ENCODE assay signal across 8 cellular contexts in genomic region chr17:30095507-30096244, GRCh38. TPM values are rescaled to one million over a fixed set of nuclear protein-coding genes. Genes with fewer than 3 reads are reported as not detected.
A peak's percentile ranks its signal among the peaks of the same experiment; 100 is the strongest.
DNase-seq lines count a peak whose midpoint lies in the region; ATAC-seq, FAIRE-seq and TF ChIP-seq lines count a peak whose summit lies in the region.

No MANE protein-coding gene starts in this region.

- DNase-seq in heart left ventricle (no peak), Right ventricle myocardium superior (no peak), NB4 (ENCODE audit: low read depth) (peak; percentile 77), astrocyte (ENCODE audit: low read depth) (peak; percentile 76), keratinocyte (ENCODE audit: low read depth, low spot score) (no peak), cerebellar nuclear complex (lab: John Stamatoyannopoulos, UW) (no peak)

- 41 to 45% (median 43%) methylated on average over 4 of the region's 4 CpGs for WGBS in heart left ventricle, 4 donors

- no peaks in the 10 kb centered on the region for H3K36me3 ChIP-seq in heart left ventricle
- H3K36me3 ChIP-seq in astrocyte (ENCODE audit: insufficient read depth, low read length): no peaks in the 10 kb centered on the region
- no peaks in the 10 kb centered on the region for H3K36me3 ChIP-seq in keratinocyte (ENCODE audit: control insufficient read depth in 2 of 2, extremely low read depth in 1 of 2, insufficient read depth in 2 of 2, low read length in 2 of 2)

- H3K27ac ChIP-seq in heart left ventricle: peak overlapping the region in 1 of 12 donors; percentile 30
- H3K27ac ChIP-seq in astrocyte (ENCODE audit: low read depth, low read length): peak overlapping the region; percentile 19
- no peak overlapping the region for H3K27ac ChIP-seq in keratinocyte (ENCODE audit: control insufficient read depth, insufficient read depth, low read length)

- peaks cover 8% of the 10 kb centered on the region for H3K27me3 Mint-ChIP-seq in astrocyte (ENCODE audit: low read depth, unreplicated experiment)

- ATAC-seq in heart left ventricle (peak in 3 of 4 donors; percentile 52 to 71 (median 60)), Right ventricle myocardium superior (ENCODE audit: poor library complexity) (no peak), GM18867 (IDR thresholded peaks at IDR 0.05; ENCODE audit: unreplicated experiment) (no peak), HG02798 (IDR thresholded peaks at IDR 0.05; ENCODE audit: poor library complexity, unreplicated experiment) (no peak)

- H3K9me1 ChIP-seq in keratinocyte (ENCODE audit: control insufficient read depth, extremely low read depth, insufficient read depth, low read length): no peaks in the 10 kb centered on the region

- H3K4me3 Mint-ChIP-seq in astrocyte (ENCODE audit: unreplicated experiment): no peak overlapping the region

- intact Hi-C loops in heart left ventricle (cut with DNase I): loop anchor here in 6 of 10 donors (10.0 kb wide), 5 partner anchors 61 to 521 kb away; partner anchors contain the start of gene GIT1 (in 2 of the 6)
- intact Hi-C loops in Right ventricle myocardium superior (cut with DNase I): no loop called here

- no peaks in the 10 kb centered on the region for H3K9me3 ChIP-seq in heart left ventricle
- no peaks in the 10 kb centered on the region for H3K9me3 ChIP-seq in astrocyte (ENCODE audit: insufficient read depth, low read depth, low read length)
- H3K9me3 ChIP-seq in keratinocyte (ENCODE audit: control insufficient read depth, low read depth, low read length): no peaks in the 10 kb centered on the region

- H3K4me3 ChIP-seq in heart left ventricle: no peak overlapping the region
- H3K4me3 ChIP-seq in NB4 (ENCODE audit: low read depth, low read length): no peak overlapping the region
- no peak overlapping the region for H3K4me3 ChIP-seq in astrocyte (ENCODE audit: insufficient read depth, low read depth, low read length)
- H3K4me3 ChIP-seq in keratinocyte (ENCODE audit: control insufficient read depth in 2 of 3, extremely low read depth in 1 of 3, insufficient read depth in 2 of 3, low read depth in 1 of 3, low read length in 3 of 3): no peak overlapping the region

- H3K9ac ChIP-seq in astrocyte (ENCODE audit: low read length) (no peak overlapping the region), keratinocyte (ENCODE audit: control insufficient read depth, extremely low read depth, insufficient read depth, low read length) (no peak overlapping the region)

- no peaks in the 10 kb centered on the region for H3K27me3 ChIP-seq in heart left ventricle
- no peaks in the 10 kb centered on the region for H3K27me3 ChIP-seq in astrocyte (ENCODE audit: insufficient read depth, low read length)
- H3K27me3 ChIP-seq in keratinocyte (ENCODE audit: control insufficient read depth, extremely low read depth, insufficient read depth, low read length): no peaks in the 10 kb centered on the region

- H3K79me2 ChIP-seq in astrocyte (ENCODE audit: insufficient read depth, low read length) (no peaks in the 10 kb centered on the region), keratinocyte (ENCODE audit: control insufficient read depth, insufficient read depth, low read length) (no peaks in the 10 kb centered on the region)

- FAIRE-seq in astrocyte (lab: Jason Lieb, UNC): peak; percentile 65
- peak; percentile 49 for FAIRE-seq in keratinocyte (lab: Jason Lieb, UNC)

- H3K36me3 Mint-ChIP-seq in astrocyte (ENCODE audit: low read depth, unreplicated experiment): no peaks in the 10 kb centered on the region

- TF ChIP-seq CTCF in heart left ventricle (IDR thresholded peaks at IDR 0.05) (peak in 11 of 12 donors; percentile 13 to 53 (median 33)), NB4 (IDR thresholded peaks at IDR 0.05; ENCODE audit: low read depth, low read length) (peak; percentile 65), astrocyte (IDR thresholded peaks at IDR 0.05; ENCODE audit: insufficient read depth, low read depth, low read length) (peak; percentile 79), keratinocyte (optimal IDR thresholded peaks at IDR 0.05 in 1 of 3, IDR thresholded peaks at IDR 0.05 in 1 of 3, conservative IDR thresholded peaks at IDR 0.05 in 1 of 3; ENCODE audit: extremely low read depth in 1 of 3, insufficient read depth in 2 of 3, low read length in 3 of 3) (peak in 2 of 3 experiments; percentile 54 to 67)

- H3K4me2 ChIP-seq in astrocyte (ENCODE audit: low read length): peak overlapping the region; percentile 62
- peak overlapping the region; percentile 1 for H3K4me2 ChIP-seq in keratinocyte (ENCODE audit: control insufficient read depth, extremely low read depth, insufficient read depth, low read depth, low read length)

- peaks cover 21% of the 10 kb centered on the region for H3K4me1 Mint-ChIP-seq in astrocyte (ENCODE audit: low read depth, unreplicated experiment)

- H2AFZ ChIP-seq in astrocyte (ENCODE audit: low read depth, low read length): peak overlapping the region; percentile 50
- H2AFZ ChIP-seq in keratinocyte (ENCODE audit: control insufficient read depth, low read length): no peak overlapping the region

- dilution Hi-C loops in keratinocyte (cut with MboI; ENCODE audit: extremely low pct_ligation_motif_present, low sequenced_read_pairs): no loop called here

- TF ChIP-seq POLR2A in heart left ventricle (IDR thresholded peaks at IDR 0.05) (no peak), NB4 (IDR thresholded peaks at IDR 0.05; ENCODE audit: extremely low read depth, insufficient read length) (no peak)

- H3K4me1 ChIP-seq in heart left ventricle (peaks cover 0 to 15% (median 4%) of the 10 kb centered on the region in 12 donors), astrocyte (ENCODE audit: insufficient read depth, low read length) (peaks cover 19% of the 10 kb centered on the region), keratinocyte (ENCODE audit: control insufficient read depth, extremely low read depth, insufficient read depth, low read length) (peaks cover 4% of the 10 kb centered on the region)

- H4K20me1 ChIP-seq in astrocyte (ENCODE audit: insufficient read depth, low read length) (no peaks in the 10 kb centered on the region), keratinocyte (ENCODE audit: control insufficient read depth, extremely low read depth, insufficient read depth, low read length) (no peaks in the 10 kb centered on the region)

- H3K27ac Mint-ChIP-seq in astrocyte (ENCODE audit: unreplicated experiment): no peak overlapping the region

- peaks cover 1% of the 10 kb centered on the region for H3K9me3 Mint-ChIP-seq in astrocyte (ENCODE audit: unreplicated experiment)

RNA-seq across cellular contexts. Expression of gene NSRP1, which starts 20.9 kb away (rescaled TPM):
- total RNA-seq in heart left ventricle (10 to 100 TPM; 10.6 to 34.3 (median 25.0) TPM), Right ventricle myocardium superior (17.2 TPM), astrocyte (17.0 and 17.7 TPM in 2 replicates)
- polyA plus RNA-seq in heart left ventricle (10 to 100 TPM; 30.0 to 36.6 TPM), keratinocyte (9.0 to 12.7 TPM (median 10.1 TPM) in 3 replicates)
- polyA plus RNA-seq in keratinocyte (2011; ENCODE audit: low read depth): 101 TPM
- polyA plus RNA-seq in keratinocyte (2011; cell fraction: cytosol; rRNA removed): 10.5 and 13.6 TPM in 2 replicates
- 19.0 and 21.3 TPM in 2 replicates for polyA plus RNA-seq in keratinocyte (2011; cell fraction: nucleus; rRNA removed)
- polyA plus RNA-seq in keratinocyte (2012; ENCODE audit: low replicate concordance): 25.5 and 27.5 TPM in 2 replicates
- polyA minus RNA-seq in keratinocyte: 0.82 to 8.0 TPM (median 6.3 TPM) in 3 replicates
- polyA minus RNA-seq in keratinocyte (2011; cell fraction: cytosol; rRNA and poly(A)+ RNA removed): 3.8 TPM
- polyA minus RNA-seq in keratinocyte (2011; cell fraction: nucleus; rRNA and poly(A)+ RNA removed): 9.0 and 15.6 TPM in 2 replicates

Comparison
In these comparisons a context has a peak if more than half of its experiments do, and no peak if none do; other contexts are left out.
1. ATAC-seq: peak in heart left ventricle (3 of 4); none in Right ventricle myocardium superior (single experiment), GM18867 (single experiment) and HG02798 (single experiment).
2. DNase-seq: peak in NB4 (single experiment) and astrocyte (single experiment); none in heart left ventricle (0 of 5), Right ventricle myocardium superior (single experiment), keratinocyte (single experiment) and cerebellar nuclear complex (0 of 2).
3. Peak in every context shown above with its lines, with median percentiles within 50 percentile points of each other: CTCF ChIP-seq.